Comparison of ENCODE assay signal across 26 cellular contexts in genomic region chr15:70575251-70576227, GRCh38.
DNase-seq lines count a peak whose midpoint lies in the region; ATAC-seq and TF ChIP-seq lines count a peak whose summit lies in the region.
"Had no signal": no experiment of that assay in that cellular context is flagged by ENCODE, and none has a peak within 500 bp of the region (broad histone marks: within the 10 kb centered on the region; RNA-seq: fewer than 3 reads in every experiment).

No MANE protein-coding gene starts in this region.

- intact Hi-C loops in CD8-positive, alpha-beta T cell (cut with DNase I, micrococcal nuclease): no loop called here

- H3K9ac ChIP-seq in subcutaneous abdominal adipose tissue (ENCODE audit: low read length in 5 of 5): no peak overlapping the region
- H3K9ac ChIP-seq: BLaER1 had no signal

- POLR2A ChIA-PET in CD8-positive, alpha-beta T cell (lab: Charles Lee): interaction anchor here (0.6 to 1.2 kb wide), 3 partner anchors 47 to 863 kb away, joined by 3 to 4 read pairs (median 3); no protein-coding TSS in a partner anchor

- H3K4me1 Mint-ChIP-seq in CD8-positive, alpha-beta T cell (ENCODE audit: low read depth): peaks cover 10% of the 10 kb centered on the region

- H3K4me3 Mint-ChIP-seq in CD8-positive, alpha-beta T cell: no peak overlapping the region
- H3K4me3 Mint-ChIP-seq: GM23338 had no signal

- H3K4me3 ChIP-seq in fibroblast of the aortic adventitia (ENCODE audit: low read depth, low read length): peak overlapping the region; percentile 18
- H3K4me3 ChIP-seq in subcutaneous abdominal adipose tissue (ENCODE audit: low read depth in 1 of 5, low read length in 5 of 5): no peak overlapping the region
- no peak overlapping the region for H3K4me3 ChIP-seq in CD8-positive, alpha-beta T cell (ENCODE audit: low read depth, low read length)
- H3K4me3 ChIP-seq: BLaER1, cardiac muscle cell, dorsolateral prefrontal cortex, esophagus muscularis mucosa, GM23338, heart left ventricle, MG63, PC-9, SJSA1, skin epidermis, thoracic aorta had no signal

- DNase-seq in H4 (ENCODE audit: low spot score) (peak; percentile 62), NCI-H69 (lab: John Stamatoyannopoulos, UW) (peak; percentile 16), fibroblast of the aortic adventitia (ENCODE audit: low read depth) (peak; percentile 60), occipital lobe (lab: John Stamatoyannopoulos, UW) (no peak), NCI-H345 treated with DMSO at 0.1 percent for 48 hours (lab: John Stamatoyannopoulos, UW; ENCODE audit: unreplicated experiment) (no peak)
- DNase-seq in CD8-positive, alpha-beta T cell: no peak
- DNase-seq: activated CD4-positive, CD25-positive, alpha-beta regulatory T cell treated with anti-CD3 and anti-CD28 coated beads, Interleukin-2, amount 50 U/mL, for 72 hours; activated effector memory CD4-positive, alpha-beta T cell treated with Interleukin-2 at 50 U/mL for 16 hours; dorsolateral prefrontal cortex; heart left ventricle; mammary epithelial cell; MG63; NCI-H2029 treated with DMSO at 0.1 percent for 48 hours; NCI-H748 treated with DMSO at 0.1 percent for 48 hours; PC-9; posterior cingulate gyrus; stimulated activated CD4-positive, alpha-beta T cell treated with anti-CD3 and anti-CD28 coated beads, Interleukin-4, amount 100 ng/mL, for 24 hours; T-helper 9 cell had no signal

- TF ChIP-seq CTCF in fibroblast of the aortic adventitia (IDR thresholded peaks at IDR 0.05; ENCODE audit: insufficient read depth, low read length): no peak
- no peak for TF ChIP-seq CTCF in CD8-positive, alpha-beta T cell (IDR thresholded peaks at IDR 0.05)

- CTCF ChIA-PET in CD8-positive, alpha-beta T cell (lab: Charles Lee): interaction anchor here (3.4 kb wide), 1 partner anchor 10 kb away, joined by 15 read pairs; no protein-coding TSS in a partner anchor

- no peak overlapping the region for H3K27ac Mint-ChIP-seq in CD8-positive, alpha-beta T cell
- H3K27ac Mint-ChIP-seq: GM23338 had no signal

- no peaks in the 10 kb centered on the region for H3K36me3 Mint-ChIP-seq in CD8-positive, alpha-beta T cell

- H3K9me3 Mint-ChIP-seq in CD8-positive, alpha-beta T cell: peaks cover 5% of the 10 kb centered on the region

- H3K27ac ChIP-seq in subcutaneous abdominal adipose tissue (ENCODE audit: low read depth, low read length): peak overlapping the region; percentile 30
- H3K27ac ChIP-seq in CD8-positive, alpha-beta T cell (ENCODE audit: low read depth, low read length): no peak overlapping the region
- H3K27ac ChIP-seq: BLaER1, cardiac muscle cell, dorsolateral prefrontal cortex, esophagus muscularis mucosa, heart left ventricle, PC-9, SJSA1, skin epidermis, thoracic aorta had no signal

- ATAC-seq in CD8-positive, alpha-beta T cell: no peak
- ATAC-seq: GM23338, heart left ventricle had no signal

- H3K9me3 ChIP-seq in subcutaneous abdominal adipose tissue (ENCODE audit: control insufficient read depth in 5 of 5, low read length in 5 of 5): no peaks in the 10 kb centered on the region
- no peaks in the 10 kb centered on the region for H3K9me3 ChIP-seq in CD8-positive, alpha-beta T cell (ENCODE audit: low read length)
- H3K9me3 ChIP-seq: esophagus muscularis mucosa, heart left ventricle, MG63, thoracic aorta had no signal

- H3K4me1 ChIP-seq in subcutaneous abdominal adipose tissue (ENCODE audit: control insufficient read depth in 5 of 5, insufficient read depth in 5 of 5, low read length in 5 of 5): peaks cover 0 to 6% (median 0%) of the 10 kb centered on the region in 5 donors
- H3K4me1 ChIP-seq in CD8-positive, alpha-beta T cell (ENCODE audit: insufficient read depth, low read length): peaks cover under 1% of the 10 kb centered on the region
- H3K4me1 ChIP-seq: BLaER1, esophagus muscularis mucosa had no signal

- peaks cover 0 to 24% (median 8%) of the 10 kb centered on the region in 5 donors for H3K27me3 ChIP-seq in subcutaneous abdominal adipose tissue (ENCODE audit: control insufficient read depth in 5 of 5, insufficient read depth in 4 of 5, low read length in 5 of 5)
- no peaks in the 10 kb centered on the region for H3K27me3 ChIP-seq in CD8-positive, alpha-beta T cell (ENCODE audit: insufficient read depth, low read length)
- H3K27me3 ChIP-seq: BLaER1, cardiac muscle cell, esophagus muscularis mucosa, heart left ventricle, MG63, SJSA1 had no signal

- no peaks in the 10 kb centered on the region for H3K36me3 ChIP-seq in subcutaneous abdominal adipose tissue (ENCODE audit: control insufficient read depth in 5 of 5, insufficient read depth in 5 of 5, low read length in 5 of 5)
- H3K36me3 ChIP-seq in CD8-positive, alpha-beta T cell (ENCODE audit: insufficient read depth, low read length): no peaks in the 10 kb centered on the region
- H3K36me3 ChIP-seq: BLaER1, cardiac muscle cell, esophagus muscularis mucosa, heart left ventricle, MG63, SJSA1, thoracic aorta had no signal

- no peaks in the 10 kb centered on the region for H3K27me3 Mint-ChIP-seq in CD8-positive, alpha-beta T cell (ENCODE audit: low read depth)

Comparison
In these comparisons a context has a peak if more than half of its experiments do, and no peak if none do; other contexts are left out.
1. DNase-seq: peak in H4 (single experiment), NCI-H69 (single experiment) and fibroblast of the aortic adventitia (single experiment); none in occipital lobe (single experiment), CD8-positive, alpha-beta T cell (0 of 7) and NCI-H345 treated with DMSO at 0.1 percent for 48 hours (single experiment).